Comparison of ENCODE assay signal across 8 cellular contexts in the genomic region with DNA sequence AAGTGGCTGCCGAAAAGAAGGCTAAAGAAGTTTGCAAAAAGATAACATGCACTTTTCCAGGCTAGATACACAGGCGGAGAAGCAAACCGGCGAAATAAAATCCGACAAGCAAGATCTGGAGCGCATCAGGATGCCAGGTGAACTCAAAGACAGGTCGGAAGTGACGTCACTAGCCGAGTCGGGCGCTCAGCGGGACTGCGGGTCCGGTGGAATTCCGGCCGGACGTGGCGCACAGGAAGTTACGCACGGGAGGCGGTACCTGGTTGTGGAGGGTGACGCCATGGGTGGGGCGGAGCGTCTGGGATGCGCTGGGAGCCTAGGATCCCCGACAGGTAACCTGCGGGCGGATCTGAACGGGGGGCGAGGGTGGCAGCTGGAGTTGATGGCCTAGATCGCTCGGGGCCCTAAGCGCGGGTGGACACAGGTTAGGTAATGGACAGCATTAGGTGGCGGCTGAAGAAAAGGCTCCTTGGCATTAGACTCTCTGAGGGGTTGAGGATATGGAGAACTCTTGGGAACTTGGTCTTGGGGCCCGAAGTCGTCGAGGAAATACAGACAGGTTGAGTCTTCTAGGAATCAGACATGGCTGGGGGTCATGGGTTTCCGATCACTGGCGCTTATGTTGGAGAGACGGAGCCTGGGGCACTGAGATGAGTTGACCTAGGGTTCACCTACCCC. TPM values are rescaled to one million over a fixed set of nuclear protein-coding genes. Genes with fewer than 3 reads are reported as not detected.
DNase-seq lines count a peak whose midpoint lies in the region; ATAC-seq and TF ChIP-seq lines count a peak whose summit lies in the region.

No MANE protein-coding gene starts in this region.

- no peak for TF ChIP-seq CTCF in CD4-positive, alpha-beta T cell (IDR thresholded peaks at IDR 0.05)
- no peak for TF ChIP-seq CTCF in HL-60 (IDR thresholded peaks at IDR 0.05; ENCODE audit: insufficient read depth, low read length)
- no peak for TF ChIP-seq CTCF in endodermal cell (conservative IDR thresholded peaks at IDR 0.05)

- peak overlapping the region in 1 of 2 experiments; percentile 35 for H3K14ac ChIP-seq in mesenchymal stem cell (ENCODE audit: low read length in 2 of 2)

- H3K36me3 ChIP-seq in endodermal cell (ENCODE audit: control insufficient read depth, insufficient read depth, low read length) (peaks cover 9% of the 10 kb centered on the region), mesenchymal stem cell (ENCODE audit: control insufficient read depth in 1 of 2, insufficient read depth in 2 of 2, low read depth in 1 of 2, low read length in 2 of 2) (no peaks in the 10 kb centered on the region)

- intact Hi-C loops in CD4-positive, alpha-beta T cell (cut with DNase I, micrococcal nuclease): loop anchor here (2.0 to 10.0 kb wide), 4 partner anchors 216 to 662 kb away; a partner anchor contains a TSS

- H3K4me1 ChIP-seq in endodermal cell (ENCODE audit: control insufficient read depth, insufficient read depth, low read length): no peaks in the 10 kb centered on the region
- H3K4me1 ChIP-seq in mesenchymal stem cell (ENCODE audit: control insufficient read depth, insufficient read depth, low read depth, low read length): peaks cover 3% of the 10 kb centered on the region

- H2BK120ac ChIP-seq in mesenchymal stem cell (ENCODE audit: low read depth, low read length): no peak overlapping the region

- WGBS in endodermal cell (ENCODE audit: insufficient coverage in 1 of 2, insufficient read length in 1 of 2), 2 experiments: 13 to 35% methylated on average over 16 to 41 of the region's 41 CpGs
- WGBS in mesenchymal stem cell: 3% methylated on average over 40 of the region's 41 CpGs

- H3K23ac ChIP-seq in mesenchymal stem cell (ENCODE audit: low read length in 2 of 2): no peak overlapping the region

- H3K4me1 Mint-ChIP-seq in CD4-positive, alpha-beta T cell (ENCODE audit: low read depth): peaks cover 18% of the 10 kb centered on the region
- no peaks in the 10 kb centered on the region for H3K4me1 Mint-ChIP-seq in endodermal cell

- H3K9ac ChIP-seq in endodermal cell (ENCODE audit: extremely low read depth, low read length, poor library complexity, severe bottlenecking): peak overlapping the region; percentile 59
- peak overlapping the region; percentile 87 for H3K9ac ChIP-seq in mesenchymal stem cell (ENCODE audit: low read length)

- no peak overlapping the region for H2BK5ac ChIP-seq in mesenchymal stem cell (ENCODE audit: low read depth, low read length, poor library complexity, severe bottlenecking)

- H2AFZ ChIP-seq in mesenchymal stem cell (ENCODE audit: low read depth, low read length): peak overlapping the region; percentile 87

- peak overlapping the region in 1 of 2 experiments; percentile 79 for H3K18ac ChIP-seq in mesenchymal stem cell (ENCODE audit: low read depth in 1 of 2, low read length in 2 of 2)

- CTCF ChIA-PET in CD4-positive, alpha-beta T cell (lab: Charles Lee): no interaction called here

- peak overlapping the region in 1 of 2 experiments; percentile 15 for H2BK12ac ChIP-seq in mesenchymal stem cell (ENCODE audit: low read length in 2 of 2)

- peaks cover 6% of the 10 kb centered on the region for H3K79me1 ChIP-seq in mesenchymal stem cell (replicated peaks; ENCODE audit: low read length, poor library complexity, severe bottlenecking)

- H3K36me3 Mint-ChIP-seq in CD4-positive, alpha-beta T cell (ENCODE audit: low read depth): peaks cover 12% of the 10 kb centered on the region
- H3K36me3 Mint-ChIP-seq in endodermal cell (ENCODE audit: low read depth): peaks cover 3% of the 10 kb centered on the region

- H4K91ac ChIP-seq in mesenchymal stem cell (ENCODE audit: low read length): no peak overlapping the region

- H4K8ac ChIP-seq in mesenchymal stem cell (ENCODE audit: low read length): peak overlapping the region; percentile 55

- H3K9me3 ChIP-seq in CD4-positive, alpha-beta T cell (ENCODE audit: control insufficient read depth, low read length): no peaks in the 10 kb centered on the region
- H3K9me3 ChIP-seq in endodermal cell (ENCODE audit: control insufficient read depth, low read length) (no peaks in the 10 kb centered on the region), mesenchymal stem cell (ENCODE audit: control insufficient read depth, low read length) (no peaks in the 10 kb centered on the region)

- peak; percentile 99 for ATAC-seq in CD4-positive, alpha-beta T cell (ENCODE audit: poor library complexity)
- ATAC-seq in GM19463 (IDR thresholded peaks at IDR 0.05; ENCODE audit: unreplicated experiment): peak; percentile 100

- H3K27me3 Mint-ChIP-seq in CD4-positive, alpha-beta T cell: peaks cover 26% of the 10 kb centered on the region
- H3K27me3 Mint-ChIP-seq in endodermal cell (ENCODE audit: insufficient read depth): peaks cover 21% of the 10 kb centered on the region

- peak overlapping the region; percentile 92 for H3K4me3 Mint-ChIP-seq in CD4-positive, alpha-beta T cell
- peak overlapping the region; percentile 86 for H3K4me3 Mint-ChIP-seq in endodermal cell

- POLR2A ChIA-PET in CD4-positive, alpha-beta T cell (lab: Charles Lee): no interaction called here

- peaks cover 10% of the 10 kb centered on the region for H3K27me3 ChIP-seq in CD4-positive, alpha-beta T cell (ENCODE audit: control insufficient read depth, insufficient read depth, low read length)
- no peaks in the 10 kb centered on the region for H3K27me3 ChIP-seq in HL-60 (ENCODE audit: insufficient read depth, poor library complexity, severe bottlenecking)
- no peaks in the 10 kb centered on the region for H3K27me3 ChIP-seq in endodermal cell (ENCODE audit: control insufficient read depth, insufficient read depth, low read length, poor library complexity, severe bottlenecking)
- H3K27me3 ChIP-seq in mesenchymal stem cell (ENCODE audit: control insufficient read depth in 1 of 2, insufficient read depth in 1 of 2, low read length in 2 of 2): no peaks in the 10 kb centered on the region

- H3K9me3 Mint-ChIP-seq in CD4-positive, alpha-beta T cell: peaks cover 2% of the 10 kb centered on the region
- peaks cover 3% of the 10 kb centered on the region for H3K9me3 Mint-ChIP-seq in endodermal cell

- H2BK15ac ChIP-seq in mesenchymal stem cell (ENCODE audit: low read depth, poor library complexity, severe bottlenecking): peak overlapping the region; percentile 20

- H3K27ac Mint-ChIP-seq in CD4-positive, alpha-beta T cell: peak overlapping the region; percentile 84
- H3K27ac Mint-ChIP-seq in endodermal cell: peak overlapping the region; percentile 96

- H2AK5ac ChIP-seq in mesenchymal stem cell (ENCODE audit: low read length, severe bottlenecking): peak overlapping the region; percentile 51

- H3K4me3 ChIP-seq in HL-60 (replicated peaks; ENCODE audit: insufficient read depth, low read length) (peak overlapping the region; percentile 97), endodermal cell (ENCODE audit: low read length) (peak overlapping the region; percentile 93), mesenchymal stem cell (ENCODE audit: insufficient read depth in 1 of 2, low read depth in 1 of 2, low read length in 2 of 2) (peak overlapping the region; percentile 76 to 91)

- H3K27ac ChIP-seq in CD4-positive, alpha-beta T cell (ENCODE audit: low read depth, low read length): no peak overlapping the region
- H3K27ac ChIP-seq in HL-60 (replicated peaks) (peak overlapping the region; percentile 48), endodermal cell (ENCODE audit: low read depth, low read length) (no peak overlapping the region), mesenchymal stem cell (ENCODE audit: low read length, poor library complexity, severe bottlenecking) (peak overlapping the region; percentile 39)

- peak overlapping the region in 1 of 2 experiments; percentile 47 for H3K4ac ChIP-seq in mesenchymal stem cell (ENCODE audit: low read depth in 1 of 2, low read length in 2 of 2)

- DNase-seq in CD4-positive, alpha-beta T cell: peak; percentile 83 to 94 (median 90)
- peak; percentile 91 to 94 for DNase-seq in HL-60 (ENCODE audit: low read depth in 1 of 2, low spot score in 1 of 2)
- DNase-seq in NOMO-1 (lab: John Stamatoyannopoulos, UW; ENCODE audit: unreplicated experiment in 2 of 2): peak; percentile 94 to 97
- DNase-seq in activated CD8-positive, alpha-beta memory T cell treated with anti-CD3 and anti-CD28 coated beads, Interleukin-2, amount 50 U/mL, for 24 hours (ENCODE audit: extremely low read depth): peak; percentile 87
- DNase-seq in endodermal cell: peak; percentile 99
- peak; percentile 94 for DNase-seq in mesenchymal stem cell
- peak; percentile 91 for DNase-seq in stimulated activated CD8-positive, alpha-beta memory T cell treated with anti-CD3 and anti-CD28 coated beads, Interleukin-12 subunit alpha, Interleukin-12 subunit beta, amount 100 ng/mL, for 1 hour (ENCODE audit: low read depth)

- peak overlapping the region; percentile 82 for H3K4me2 ChIP-seq in mesenchymal stem cell (ENCODE audit: low read length, poor library complexity, severe bottlenecking)

RNA-seq across cellular contexts. Expression of a gene that starts 29.0 kb away (rescaled TPM):
- under 1 TPM; 0.11 to 0.52 TPM for total RNA-seq in CD4-positive, alpha-beta T cell
- total RNA-seq in endodermal cell: 10 to 100 TPM; 58.7 to 79.2 TPM
- 6.3 TPM for polyA plus RNA-seq in endodermal cell (2013, experiment 1 of 2)
- polyA plus RNA-seq in endodermal cell (2013, experiment 2 of 2): 7.1 TPM
- polyA plus RNA-seq in mesenchymal stem cell (2013, experiment 1 of 2): 0.17 TPM
- 0.15 TPM for polyA plus RNA-seq in mesenchymal stem cell (2013, experiment 2 of 2)

Comparison
In these comparisons a context has a peak if more than half of its experiments do, and no peak if none do; other contexts are left out.
1. H3K27ac ChIP-seq: peak in HL-60 (single experiment) and mesenchymal stem cell (single experiment); none in CD4-positive, alpha-beta T cell (single experiment) and endodermal cell (single experiment).
2. RNA of a gene that starts 29.0 kb away (total RNA-seq): 58.7 to 79.2 TPM in endodermal cell; 0.11 to 0.52 TPM in CD4-positive, alpha-beta T cell; every median in the first group is over 10 times any median in the second.
3. Peak in every context shown above with its lines, with median percentiles within 50 percentile points of each other: DNase-seq and H3K4me3 ChIP-seq.